In genomic region chr7:140215281-140215680, GRCh38 we compare ENCODE assay signal across 1 cellular context.
TF ChIP-seq lines count a peak whose summit lies in the region.

No MANE protein-coding gene starts in this region.

TF ChIP-seq in K562, 482 proteins besides CTCF, POLR2A, EP300 and RAD21:
- no peak for TF ChIP-seq ZNF780A (CRISPR knock-in tag; IDR thresholded peaks at IDR 0.05)
- no peak for TF ChIP-seq ZNF436 (CRISPR knock-in tag; IDR thresholded peaks at IDR 0.05)
- TF ChIP-seq ZNF354B (CRISPR knock-in tag; IDR thresholded peaks at IDR 0.05): no peak
- no peak for TF ChIP-seq ZNF507 (tag; conservative IDR thresholded peaks at IDR 0.05)
- no peak for TF ChIP-seq STAG1 (CRISPR knock-in tag; IDR thresholded peaks at IDR 0.05; ENCODE audit: borderline replicate concordance)
- no peak for TF ChIP-seq SAFB (IDR thresholded peaks at IDR 0.05; ENCODE audit: borderline replicate concordance, low read depth, low read length)
- no peak for TF ChIP-seq EP400 (IDR thresholded peaks at IDR 0.05)
- TF ChIP-seq SREBF1 (IDR thresholded peaks at IDR 0.05; ENCODE audit: borderline replicate concordance, low read depth, low read length): no peak
- TF ChIP-seq ZNF695 (CRISPR knock-in tag; IDR thresholded peaks at IDR 0.05): no peak
- no peak for TF ChIP-seq ZNF274 (IDR thresholded peaks at IDR 0.05; ENCODE audit: borderline replicate concordance, low read depth, low read length)
- TF ChIP-seq ZNF407 (IDR thresholded peaks at IDR 0.05; ENCODE audit: low read depth): no peak
- no peak for TF ChIP-seq NONO (IDR thresholded peaks at IDR 0.05; ENCODE audit: low read depth in 2 of 2, low read length in 1 of 2)
- no peak for TF ChIP-seq SAFB2 (IDR thresholded peaks at IDR 0.05; ENCODE audit: borderline replicate concordance, low read depth, low read length, severe bottlenecking)
TF ChIP-seq in K562: peak in this region for 0.
